In the genomic region with DNA sequence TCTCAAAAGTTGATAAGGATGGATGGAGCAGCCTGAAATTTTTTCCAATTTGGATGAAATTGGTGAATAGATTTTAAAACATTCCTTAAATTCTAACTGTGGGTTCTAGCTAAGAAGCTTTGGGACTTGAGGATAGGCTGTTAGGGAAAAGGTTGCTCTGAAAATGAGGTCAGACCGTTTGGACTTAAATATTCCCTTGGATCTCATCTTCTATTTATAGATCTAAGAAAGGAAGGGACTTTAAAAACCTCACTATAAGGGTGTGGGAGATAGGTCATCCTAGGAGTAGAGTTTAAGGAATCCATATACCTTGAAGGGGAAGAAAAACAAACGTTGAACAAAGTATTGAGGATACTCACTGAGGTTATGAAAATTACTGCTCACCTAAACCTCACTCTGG, we compare ENCODE assay signal across 14 cellular contexts. TPM values are rescaled to one million over a fixed set of nuclear protein-coding genes. Genes with fewer than 3 reads are reported as not detected.
"Had no signal": no experiment of that assay in that cellular context is flagged by ENCODE, and none has a peak within 500 bp of the region (broad histone marks: within the 10 kb centered on the region; RNA-seq: fewer than 3 reads in every experiment).

No MANE protein-coding gene starts in this region.

- ATAC-seq: esophagus mucosa had no signal

- H3K9me3 Mint-ChIP-seq: activated B cell treated with CpG ODN at 0.5 μM for 24 hours; activated CD4-positive, alpha-beta T cell treated with anti-CD3 and anti-CD28 coated beads, Interleukin-2, amount 10 ng/mL, durations not matched to agents 7 days and 5 days; immature natural killer cell; natural killer cell had no signal

- H3K9me3 ChIP-seq: left ventricle myocardium inferior, testis, upper lobe of left lung had no signal

- H3K4me3 Mint-ChIP-seq: activated B cell treated with CpG ODN at 0.5 μM for 24 hours; activated CD4-positive, alpha-beta T cell treated with anti-CD3 and anti-CD28 coated beads, Interleukin-2, amount 10 ng/mL, durations not matched to agents 7 days and 5 days; immature natural killer cell; natural killer cell had no signal

- H3K4me3 ChIP-seq: left ventricle myocardium inferior, skin epidermis, testis, upper lobe of left lung had no signal

- H3K27me3 Mint-ChIP-seq: activated B cell treated with CpG ODN at 0.5 μM for 24 hours; activated CD4-positive, alpha-beta T cell treated with anti-CD3 and anti-CD28 coated beads, Interleukin-2, amount 10 ng/mL, durations not matched to agents 7 days and 5 days had no signal

- H3K4me1 Mint-ChIP-seq: activated B cell treated with CpG ODN at 0.5 μM for 24 hours; activated CD4-positive, alpha-beta T cell treated with anti-CD3 and anti-CD28 coated beads, Interleukin-2, amount 10 ng/mL, durations not matched to agents 7 days and 5 days; immature natural killer cell had no signal

- DNase-seq: activated B cell treated with CpG ODN at 0.5 μM for 24 hours; activated naive CD4-positive, alpha-beta T cell; cortex of kidney; left ventricle myocardium inferior; mammary epithelial cell; natural killer cell; Right ventricle myocardium superior; stimulated activated CD4-positive, alpha-beta T cell treated with anti-CD3 and anti-CD28 coated beads, Interleukin-4, amount 100 ng/mL, for 1 hour; testis; upper lobe of left lung had no signal

- H3K27ac ChIP-seq: left ventricle myocardium inferior, skin epidermis, upper lobe of left lung had no signal

- H3K27me3 ChIP-seq: testis, upper lobe of left lung had no signal

RNA-seq across cellular contexts. Expression of a gene that starts 17.4 kb away (rescaled TPM):
- polyA plus RNA-seq: immature natural killer cell had no signal
